Comparison of ENCODE assay signal across 8 cellular contexts in genomic region chr12:92034858-92035401, GRCh38.
DNase-seq lines count a peak whose midpoint lies in the region; ATAC-seq and TF ChIP-seq lines count a peak whose summit lies in the region.

No MANE protein-coding gene starts in this region.

- peak overlapping the region; percentile 37 for H3K9ac ChIP-seq in skeletal muscle satellite cell (ENCODE audit: low read depth, low read length)

- H3K27ac ChIP-seq in adrenal gland = peak overlapping the region in 1 of 5 donors; percentile 33

- DNase-seq in DMS153 treated with DMSO at 0.1 percent for 48 hours (lab: John Stamatoyannopoulos, UW; ENCODE audit: unreplicated experiment) (peak; percentile 94), HPDE6-E6E7 (ENCODE audit: extremely low spot score) (peak; percentile 77), RPMI8226 (peak; percentile 75), adrenal gland (peak; percentile 49 to 86 (median 60)), hepatic stellate cell (ENCODE audit: low spot score) (peak; percentile 14), amniotic stem cell (lab: John Stamatoyannopoulos, UW) (no peak)

- H3K9me3 ChIP-seq in adrenal gland (replicated peaks in 1 of 3) = no peaks in the 10 kb centered on the region
- H3K9me3 ChIP-seq in skeletal muscle satellite cell (replicated peaks; ENCODE audit: low read length) = no peaks in the 10 kb centered on the region

- 0 to 2% (median 1%) methylated on average over 10 of the region's 10 CpGs for WGBS in adrenal gland, 4 donors

- H3K36me3 ChIP-seq in adrenal gland (replicated peaks in 1 of 2) (no peaks in the 10 kb centered on the region), skeletal muscle satellite cell (ENCODE audit: insufficient read depth, low read length) (no peaks in the 10 kb centered on the region)

- H3K4me1 ChIP-seq in adrenal gland (replicated peaks in 1 of 2) (peaks cover 14 to 24% of the 10 kb centered on the region in 2 donors), skeletal muscle satellite cell (ENCODE audit: control insufficient read depth, insufficient read depth, low read length) (peaks cover 39% of the 10 kb centered on the region)

- ATAC-seq in GM21367 (IDR thresholded peaks at IDR 0.05; ENCODE audit: unreplicated experiment) = peak; percentile 74

- H3K4me2 ChIP-seq in skeletal muscle satellite cell (ENCODE audit: low read length) = peak overlapping the region; percentile 76

- TF ChIP-seq CTCF in adrenal gland (IDR thresholded peaks at IDR 0.05) = no peak

- H3K27me3 ChIP-seq in adrenal gland (no peaks in the 10 kb centered on the region), skeletal muscle satellite cell (ENCODE audit: control insufficient read depth, insufficient read depth, low read length) (no peaks in the 10 kb centered on the region)

- no peak for TF ChIP-seq POLR2A in adrenal gland (IDR thresholded peaks at IDR 0.05)

- H3K4me3 ChIP-seq in adrenal gland (peak overlapping the region in 3 of 4 donors; percentile 27 to 62 (median 29)), skeletal muscle satellite cell (ENCODE audit: low read length) (peak overlapping the region; percentile 48)

- intact Hi-C loops in adrenal gland (cut with DNase I) = no loop called here
